In genomic region chr4:73376251-73376650, GRCh38 we compare ENCODE assay signal across 8 cellular contexts. TPM values are rescaled to one million over a fixed set of nuclear protein-coding genes. Genes with fewer than 3 reads are reported as not detected.
"Had no signal": no experiment of that assay in that cellular context is flagged by ENCODE, and none has a peak within 500 bp of the region (broad histone marks: within the 10 kb centered on the region; RNA-seq: fewer than 3 reads in every experiment).

No MANE protein-coding gene starts in this region.

- H3K27ac ChIP-seq: GM23248, KMS-11 had no signal

- DNase-seq: GM23248, H9, HCEC 1CT, KBM-7 had no signal

- H3K4me3 ChIP-seq: GM23248 had no signal

- H2AFZ ChIP-seq: GM23248 had no signal

- H3K9ac ChIP-seq: GM23248, KMS-11 had no signal

- H3K4me2 ChIP-seq: KMS-11 had no signal

RNA-seq across cellular contexts. Expression of gene ALB, which starts 27.8 kb away (rescaled TPM):
- total RNA-seq: GM23248, H1, H9, HT-29 had no signal
- polyA plus RNA-seq: GM23248, IgD-negative memory B cell had no signal

RNA-seq across cellular contexts. Expression of gene AFP, which starts 59.8 kb away (rescaled TPM):
- total RNA-seq: GM23248, HT-29 had no signal
- polyA plus RNA-seq: IgD-negative memory B cell had no signal
